In genomic region chr7:41872951-41873350, GRCh38 we compare ENCODE assay signal across 1 cellular context.
TF ChIP-seq lines count a peak whose summit lies in the region.

No MANE protein-coding gene starts in this region.

TF ChIP-seq in SK-N-SH, 30 proteins besides CTCF, POLR2A, EP300 and RAD21 (continued from another document):
- TF ChIP-seq REST (IDR thresholded peaks at IDR 0.05; ENCODE audit: low read depth, low read length), result no peak
- TF ChIP-seq USF1 (IDR thresholded peaks at IDR 0.05; ENCODE audit: borderline replicate concordance, low read depth), result no peak
- TF ChIP-seq SMC3 (IDR thresholded peaks at IDR 0.05; ENCODE audit: low read depth, low read length), result no peak
- TF ChIP-seq MAX (IDR thresholded peaks at IDR 0.05; ENCODE audit: low read depth), result no peak
- no peak for TF ChIP-seq MEF2A (IDR thresholded peaks at IDR 0.05; ENCODE audit: borderline replicate concordance, low read depth)
TF ChIP-seq in SK-N-SH: peak in this region for 0.
